ENCODE assay signal across 25 cellular contexts in genomic region chrX:133374874-133375387, GRCh38. TPM values are rescaled to one million over a fixed set of nuclear protein-coding genes. Genes with fewer than 3 reads are reported as not detected.
A peak's percentile ranks its signal among the peaks of the same experiment; 100 is the strongest.
DNase-seq lines count a peak whose midpoint lies in the region; ATAC-seq, FAIRE-seq and TF ChIP-seq lines count a peak whose summit lies in the region.
"Had no signal": no experiment of that assay in that cellular context is flagged by ENCODE, and none has a peak within 500 bp of the region (broad histone marks: within the 10 kb centered on the region; RNA-seq: fewer than 3 reads in every experiment).

No MANE protein-coding gene starts in this region.

- 68 to 69% methylated on average over 2 of the region's 2 CpGs for WGBS in pancreas, 2 donors

- H3K27me3 ChIP-seq in DOHH2 (ENCODE audit: control insufficient read depth, low read length) (no peaks in the 10 kb centered on the region), pancreas (no peaks in the 10 kb centered on the region)
- H3K27me3 ChIP-seq: MG63 had no signal

- H3K4me3 ChIP-seq in DOHH2 (ENCODE audit: low read length) (no peak overlapping the region), pancreas (no peak overlapping the region)
- H3K4me3 ChIP-seq: BLaER1 treated with 17β-estradiol and CSF1 and Interleukin-3, amounts not matched to agents 10 nM and 100 nM; K562; MG63; SK-N-MC had no signal

- no peak for DNase-seq in GM19239 (ENCODE audit: insufficient read length, low spot score)
- DNase-seq in amniotic epithelial cell (ENCODE audit: low read depth): peak; percentile 1
- DNase-seq in pancreas: no peak
- DNase-seq in stimulated activated naive CD4-positive, alpha-beta T cell treated with Interleukin-2 at 50 U/mL for 16 hours (lab: John Stamatoyannopoulos, UW): no peak
- DNase-seq in NCI-H510A treated with DMSO at 0.1 percent for 48 hours (lab: John Stamatoyannopoulos, UW): no peak
- DNase-seq: AML-193; CD4-positive, alpha-beta T cell; COR-L47; DMS79 treated with DMSO at 0.1 percent for 48 hours; HCEC 1CT; MG63; NCI-H2029; NCI-H446; NCI-H526 treated with DMSO at 0.1 percent for 48 hours; OCI-M1; SIG-M5 had no signal

- peaks cover 14% of the 10 kb centered on the region for H3K79me2 ChIP-seq in DOHH2 (ENCODE audit: control insufficient read depth, low read length)

- H3K9me2 ChIP-seq in DOHH2 (replicated peaks; ENCODE audit: control insufficient read depth, low read length): no peaks in the 10 kb centered on the region

- no peak for TF ChIP-seq CTCF in DOHH2 (IDR thresholded peaks at IDR 0.05; ENCODE audit: low read depth, low read length, poor library complexity, severe bottlenecking)
- TF ChIP-seq CTCF in pancreas (IDR thresholded peaks at IDR 0.05): no peak

- intact Hi-C loops in pancreas (cut with DNase I): no loop called here

- H4K20me1 ChIP-seq in DOHH2 (ENCODE audit: control insufficient read depth, insufficient read depth, low read depth, low read length): no peaks in the 10 kb centered on the region
- H4K20me1 ChIP-seq: BLaER1 treated with 17β-estradiol and CSF1 and Interleukin-3, amounts not matched to agents 10 nM and 100 nM had no signal

- FAIRE-seq in GM19239 (lab: Jason Lieb, UNC) (peak; percentile 33), pancreas (lab: Jason Lieb, UNC) (peak; percentile 61)
- FAIRE-seq: A204.1, HTR-8/SVneo, K562 had no signal

- no peaks in the 10 kb centered on the region for H3F3A ChIP-seq in DOHH2 (ENCODE audit: control insufficient read depth, insufficient read depth)

- peak overlapping the region; percentile 34 for H3K4me2 ChIP-seq in DOHH2 (ENCODE audit: low read length)
- H3K4me2 ChIP-seq: BLaER1 treated with 17β-estradiol and CSF1 and Interleukin-3, amounts not matched to agents 10 nM and 100 nM had no signal

- ATAC-seq in pancreas: no peak
- no peak for ATAC-seq in GM19328 (IDR thresholded peaks at IDR 0.05; ENCODE audit: unreplicated experiment)
- no peak for ATAC-seq in HG02763 (IDR thresholded peaks at IDR 0.05; ENCODE audit: unreplicated experiment)
- ATAC-seq: K562 had no signal

- H3K27ac ChIP-seq in DOHH2 (ENCODE audit: low read depth, low read length) (no peak overlapping the region), pancreas (no peak overlapping the region)
- H3K27ac ChIP-seq: BLaER1 treated with 17β-estradiol and CSF1 and Interleukin-3, amounts not matched to agents 10 nM and 100 nM; SK-N-MC had no signal

- H3K36me3 ChIP-seq in DOHH2 (ENCODE audit: control insufficient read depth, low read length): no peaks in the 10 kb centered on the region
- no peaks in the 10 kb centered on the region for H3K36me3 ChIP-seq in pancreas
- H3K36me3 ChIP-seq: BLaER1 treated with 17β-estradiol and CSF1 and Interleukin-3, amounts not matched to agents 10 nM and 100 nM; MG63 had no signal

- H3K4me1 ChIP-seq in DOHH2 (ENCODE audit: control insufficient read depth, low read length): peaks cover 73% of the 10 kb centered on the region
- H3K4me1 ChIP-seq in pancreas: no peaks in the 10 kb centered on the region

- no peaks in the 10 kb centered on the region for H3K9me3 ChIP-seq in DOHH2 (ENCODE audit: control insufficient read depth, insufficient read depth, low read length)
- no peaks in the 10 kb centered on the region for H3K9me3 ChIP-seq in pancreas
- H3K9me3 ChIP-seq: BLaER1 treated with 17β-estradiol and CSF1 and Interleukin-3, amounts not matched to agents 10 nM and 100 nM; MG63 had no signal

RNA-seq across cellular contexts. Expression of gene GPC4, which starts 40.4 kb away (rescaled TPM):
- 10 to 100 TPM in 3 of 6 donors, 1 to 10 TPM in 3; 6.9 to 15.3 (median 10.3) TPM for total RNA-seq in pancreas
- 1 to 10 TPM; 3.0 to 4.8 TPM for polyA plus RNA-seq in pancreas
- total RNA-seq: CD4-positive, alpha-beta T cell; T-helper 1 cell treated with Interleukin-12 subunit alpha and Interleukin-12 subunit beta and Interleukin-4 antibody, amounts not matched to agents 30 ng/mL and 1 ng/mL, for 36 hours had no signal
- polyA plus RNA-seq: K562 had no signal
